In genomic region chr2:54947596-54948519, GRCh38 we compare ENCODE assay signal across 25 cellular contexts.
A peak's percentile ranks its signal among the peaks of the same experiment; 100 is the strongest.
DNase-seq lines count a peak whose midpoint lies in the region; ATAC-seq and TF ChIP-seq lines count a peak whose summit lies in the region.
"Had no signal": no experiment of that assay in that cellular context is flagged by ENCODE, and none has a peak within 500 bp of the region (broad histone marks: within the 10 kb centered on the region; RNA-seq: fewer than 3 reads in every experiment).

No MANE protein-coding gene starts in this region.

- H3K9me3 Mint-ChIP-seq in brain: peaks cover 0 to 2% (median 0%) of the 10 kb centered on the region in 5 experiments
- H3K9me3 Mint-ChIP-seq: memory B cell; stimulated activated memory B cell treated with anti-CD40 and anti-IgM and Interleukin-4, amounts not matched to agents 10 μg/mL and 1 μg/mL and 100 μg/mL, for 72 hours had no signal

- H2AFZ ChIP-seq in mesenchymal stem cell (ENCODE audit: low read depth, low read length): no peak overlapping the region

- TF ChIP-seq POLR2A in suprapubic skin (IDR thresholded peaks at IDR 0.05): no peak

- H3K27ac ChIP-seq in mesenchymal stem cell (ENCODE audit: low read length, poor library complexity, severe bottlenecking) (no peak overlapping the region), suprapubic skin (peak overlapping the region; percentile 86), foreskin keratinocyte (no peak overlapping the region)
- H3K27ac ChIP-seq: right atrium auricular region had no signal

- no peak overlapping the region for H3K4me2 ChIP-seq in mesenchymal stem cell (ENCODE audit: low read length, poor library complexity, severe bottlenecking)

- H4K8ac ChIP-seq in mesenchymal stem cell (ENCODE audit: low read length): no peak overlapping the region

- H3K4me3 ChIP-seq in HAP-1 (no peak overlapping the region), mesenchymal stem cell (ENCODE audit: insufficient read depth in 1 of 2, low read depth in 1 of 2, low read length in 2 of 2) (no peak overlapping the region), suprapubic skin (no peak overlapping the region)
- H3K4me3 ChIP-seq: right atrium auricular region, thyroid gland had no signal

- ATAC-seq in foreskin keratinocyte (no peak), GM19351 (IDR thresholded peaks at IDR 0.05; ENCODE audit: unreplicated experiment) (no peak), GM18498 (IDR thresholded peaks at IDR 0.05; ENCODE audit: unreplicated experiment) (no peak)
- ATAC-seq: activated CD8-positive, alpha-beta T cell treated with anti-CD3 and anti-CD28 coated beads, Interleukin-2, amount 10 ng/mL, durations not matched to agents 7 days and 5 days; stimulated activated memory B cell treated with anti-CD40 and anti-IgM and Interleukin-4, amounts not matched to agents 10 μg/mL and 1 μg/mL and 100 μg/mL, for 72 hours had no signal

- no peak for TF ChIP-seq EP300 in suprapubic skin (IDR thresholded peaks at IDR 0.05)

- DNase-seq in HAP-1 (ENCODE audit: low spot score in 2 of 2) (peak; percentile 26 to 54), mesenchymal stem cell (no peak), suprapubic skin (ENCODE audit: low spot score in 2 of 2) (no peak), RKO (ENCODE audit: low spot score) (no peak), foreskin keratinocyte (no peak)
- DNase-seq: activated CD4-positive, CD25-positive, alpha-beta regulatory T cell treated with anti-CD3 and anti-CD28 coated beads, Interleukin-2, amount 50 U/mL, for 72 hours; activated CD8-positive, alpha-beta T cell treated with anti-CD3 and anti-CD28 coated beads, Interleukin-2, amount 10 ng/mL, durations not matched to agents 7 days and 5 days; activated gamma-delta T cell; activated T-cell treated with anti-CD3 and anti-CD28 coated beads for 4 hours; DMS 273 treated with DMSO at 0.1 percent for 48 hours; glutamatergic neuron; KG1; kidney glomerular epithelial cell; NCI-H2171; NCI-H524; stimulated activated CD4-positive, alpha-beta T cell treated with anti-CD3 and anti-CD28 coated beads, Interleukin-4, amount 100 ng/mL, for 1 hour; T-helper 1 cell; thyroid gland had no signal

- peak overlapping the region; percentile 48 for H4K91ac ChIP-seq in mesenchymal stem cell (ENCODE audit: low read length)

- H3K79me1 ChIP-seq in mesenchymal stem cell (replicated peaks; ENCODE audit: low read length, poor library complexity, severe bottlenecking): no peaks in the 10 kb centered on the region

- H3K36me3 ChIP-seq in HAP-1 (replicated peaks): no peaks in the 10 kb centered on the region
- H3K36me3 ChIP-seq in mesenchymal stem cell (ENCODE audit: control insufficient read depth in 1 of 2, insufficient read depth in 2 of 2, low read depth in 1 of 2, low read length in 2 of 2): no peaks in the 10 kb centered on the region
- no peaks in the 10 kb centered on the region for H3K36me3 ChIP-seq in suprapubic skin
- H3K36me3 ChIP-seq: right atrium auricular region, thyroid gland had no signal

- peak overlapping the region in 1 of 2 experiments; percentile 20 for H3K4ac ChIP-seq in mesenchymal stem cell (ENCODE audit: low read depth in 1 of 2, low read length in 2 of 2)

- H3K27me3 ChIP-seq in HAP-1 (ENCODE audit: low read depth) (no peaks in the 10 kb centered on the region), mesenchymal stem cell (ENCODE audit: control insufficient read depth in 1 of 2, insufficient read depth in 1 of 2, low read length in 2 of 2) (no peaks in the 10 kb centered on the region), suprapubic skin (no peaks in the 10 kb centered on the region), foreskin keratinocyte (no peaks in the 10 kb centered on the region)
- H3K27me3 ChIP-seq: right atrium auricular region, thyroid gland had no signal

- peak overlapping the region; percentile 75 to 96 (median 94) for H3K27ac Mint-ChIP-seq in brain
- H3K27ac Mint-ChIP-seq: activated CD8-positive, alpha-beta T cell treated with anti-CD3 and anti-CD28 coated beads, Interleukin-2, amount 10 ng/mL, durations not matched to agents 7 days and 5 days; memory B cell; stimulated activated memory B cell treated with anti-CD40 and anti-IgM and Interleukin-4, amounts not matched to agents 10 μg/mL and 1 μg/mL and 100 μg/mL, for 72 hours had no signal

- H3K4me3 Mint-ChIP-seq in brain: peak overlapping the region; percentile 30 to 82 (median 64)
- H3K4me3 Mint-ChIP-seq: activated CD8-positive, alpha-beta T cell treated with anti-CD3 and anti-CD28 coated beads, Interleukin-2, amount 10 ng/mL, durations not matched to agents 7 days and 5 days; memory B cell; stimulated activated memory B cell treated with anti-CD40 and anti-IgM and Interleukin-4, amounts not matched to agents 10 μg/mL and 1 μg/mL and 100 μg/mL, for 72 hours had no signal

- H3K4me1 ChIP-seq in HAP-1: peaks cover 10% of the 10 kb centered on the region
- H3K4me1 ChIP-seq in mesenchymal stem cell (ENCODE audit: control insufficient read depth, insufficient read depth, low read depth, low read length): peaks cover 5% of the 10 kb centered on the region
- H3K4me1 ChIP-seq in suprapubic skin: peaks cover 28% of the 10 kb centered on the region
- peaks cover 4% of the 10 kb centered on the region for H3K4me1 ChIP-seq in foreskin keratinocyte

- H3K23ac ChIP-seq in mesenchymal stem cell (ENCODE audit: low read length in 2 of 2): peak overlapping the region in 1 of 2 experiments; percentile 9

- WGBS in mesenchymal stem cell: 86% methylated on average over 23 of the region's 24 CpGs
- 81% methylated on average over 23 of the region's 24 CpGs for WGBS in suprapubic skin

- peaks cover 42% of the 10 kb centered on the region for H3K4me1 Mint-ChIP-seq in brain
- H3K4me1 Mint-ChIP-seq: memory B cell; stimulated activated memory B cell treated with anti-CD40 and anti-IgM and Interleukin-4, amounts not matched to agents 10 μg/mL and 1 μg/mL and 100 μg/mL, for 72 hours had no signal

- H3K9me3 ChIP-seq in HAP-1 (no peaks in the 10 kb centered on the region), mesenchymal stem cell (ENCODE audit: control insufficient read depth, low read length) (no peaks in the 10 kb centered on the region), suprapubic skin (no peaks in the 10 kb centered on the region)
- H3K9me3 ChIP-seq: right atrium auricular region, thyroid gland had no signal

- no peak overlapping the region for H2BK5ac ChIP-seq in mesenchymal stem cell (ENCODE audit: low read depth, low read length, poor library complexity, severe bottlenecking)

- H3K27me3 Mint-ChIP-seq in brain: peaks cover 4% of the 10 kb centered on the region
- H3K27me3 Mint-ChIP-seq: memory B cell; stimulated activated memory B cell treated with anti-CD40 and anti-IgM and Interleukin-4, amounts not matched to agents 10 μg/mL and 1 μg/mL and 100 μg/mL, for 72 hours had no signal

- in situ Hi-C loops in HAP-1 (cut with MboI; ENCODE audit: low sequenced_read_pairs): no loop called here

- H2BK15ac ChIP-seq in mesenchymal stem cell (ENCODE audit: low read depth, poor library complexity, severe bottlenecking): no peak overlapping the region

- no peaks in the 10 kb centered on the region for H3K36me3 Mint-ChIP-seq in brain
- H3K36me3 Mint-ChIP-seq: CD14-positive monocyte had no signal

- no peak overlapping the region for H2BK12ac ChIP-seq in mesenchymal stem cell (ENCODE audit: low read length in 2 of 2)

- no peak overlapping the region for H2AK5ac ChIP-seq in mesenchymal stem cell (ENCODE audit: low read length, severe bottlenecking)

- H2BK120ac ChIP-seq in mesenchymal stem cell (ENCODE audit: low read depth, low read length): no peak overlapping the region

- H3K18ac ChIP-seq in mesenchymal stem cell (ENCODE audit: low read depth in 1 of 2, low read length in 2 of 2): no peak overlapping the region

- no peak overlapping the region for H3K14ac ChIP-seq in mesenchymal stem cell (ENCODE audit: low read length in 2 of 2)

- H3K9ac ChIP-seq in mesenchymal stem cell (ENCODE audit: low read length): no peak overlapping the region

- TF ChIP-seq CTCF in brain (conservative IDR thresholded peaks at IDR 0.05) (no peak), suprapubic skin (IDR thresholded peaks at IDR 0.05) (no peak), foreskin keratinocyte (conservative IDR thresholded peaks at IDR 0.05) (no peak)

Comparison
In these comparisons a context has a peak if more than half of its experiments do, and no peak if none do; other contexts are left out.
1. DNase-seq: peak in HAP-1 (2 of 2); none in mesenchymal stem cell (single experiment), suprapubic skin (0 of 2), RKO (single experiment) and foreskin keratinocyte (0 of 2).